ENCODE assay signal across 8 cellular contexts in genomic region chr1:170074250-170075157, GRCh38. TPM values are rescaled to one million over a fixed set of nuclear protein-coding genes. Genes with fewer than 3 reads are reported as not detected.
DNase-seq lines count a peak whose midpoint lies in the region; ATAC-seq and TF ChIP-seq lines count a peak whose summit lies in the region.

Gene KIFAP3 (minus strand): TSS chr1:170074695. CDS start chr1:170074467, 228 bp downstream.

- H3K36me3 Mint-ChIP-seq in activated naive CD8-positive, alpha-beta T cell treated with anti-CD3 and anti-CD28 coated beads for 36 hours, result peaks cover 9% of the 10 kb centered on the region
- no peaks in the 10 kb centered on the region for H3K36me3 Mint-ChIP-seq in glutamatergic neuron (ENCODE audit: unreplicated experiment)
- H3K36me3 Mint-ChIP-seq in osteocyte (ENCODE audit: unreplicated experiment), result peaks cover 14% of the 10 kb centered on the region

- H3K4me1 Mint-ChIP-seq in activated naive CD8-positive, alpha-beta T cell treated with anti-CD3 and anti-CD28 coated beads for 36 hours, result peaks cover 38% of the 10 kb centered on the region
- peaks cover 12% of the 10 kb centered on the region for H3K4me1 Mint-ChIP-seq in glutamatergic neuron (ENCODE audit: low read depth, unreplicated experiment)
- H3K4me1 Mint-ChIP-seq in osteocyte (ENCODE audit: unreplicated experiment), result peaks cover 39% of the 10 kb centered on the region

- H3K4me3 ChIP-seq in thyroid gland (replicated peaks in 1 of 3), result peak within 1 kb of the TSS; percentile 35 to 68 (median 49)

- no peaks in the 10 kb centered on the region for H3K36me3 ChIP-seq in thyroid gland

- peak; percentile 91 for DNase-seq in GM10266 (ENCODE audit: extremely low spot score)
- peak; percentile 97 for DNase-seq in NCI-H1092 treated with DMSO at 0.1 percent for 48 hours (lab: John Stamatoyannopoulos, UW)
- peak; percentile 100 for DNase-seq in SKM-1 treated with dmso at 0.1 percent for 144 hours (lab: John Stamatoyannopoulos, UW; ENCODE audit: unreplicated experiment)
- peak; percentile 96 for DNase-seq in activated naive CD8-positive, alpha-beta T cell treated with anti-CD3 and anti-CD28 coated beads for 36 hours
- DNase-seq in glutamatergic neuron, result peak; percentile 96
- DNase-seq in osteocyte (ENCODE audit: extremely low spot score, unreplicated experiment), result peak; percentile 98
- peak; percentile 97 to 98 for DNase-seq in thyroid gland

- peak within 1 kb of the TSS; percentile 89 for H3K4me3 Mint-ChIP-seq in activated naive CD8-positive, alpha-beta T cell treated with anti-CD3 and anti-CD28 coated beads for 36 hours
- H3K4me3 Mint-ChIP-seq in glutamatergic neuron (ENCODE audit: unreplicated experiment) (peak within 1 kb of the TSS; percentile 99), osteocyte (ENCODE audit: unreplicated experiment) (peak within 1 kb of the TSS; percentile 98)

- peaks cover 9% of the 10 kb centered on the region for H3K9me3 Mint-ChIP-seq in activated naive CD8-positive, alpha-beta T cell treated with anti-CD3 and anti-CD28 coated beads for 36 hours
- H3K9me3 Mint-ChIP-seq in glutamatergic neuron (ENCODE audit: unreplicated experiment) (peaks cover 7% of the 10 kb centered on the region), osteocyte (ENCODE audit: unreplicated experiment) (peaks cover 7% of the 10 kb centered on the region)

- no peaks in the 10 kb centered on the region for H3K27me3 ChIP-seq in thyroid gland

- peak; percentile 98 for ATAC-seq in HG02610 (IDR thresholded peaks at IDR 0.05; ENCODE audit: unreplicated experiment)

- peaks cover 5% of the 10 kb centered on the region in 2 donors for H3K4me1 ChIP-seq in thyroid gland

- peak in 1 of 2 donors; percentile 84 for TF ChIP-seq POLR2A in thyroid gland (IDR thresholded peaks at IDR 0.05)

- TF ChIP-seq CTCF in GM10266 (IDR thresholded peaks at IDR 0.05; ENCODE audit: control insufficient read depth, insufficient read depth, low read depth, missing control alignments) (peak; percentile 65), glutamatergic neuron (IDR thresholded peaks at IDR 0.05; ENCODE audit: partially characterized antibody, unreplicated experiment) (peak; percentile 53), osteocyte (IDR thresholded peaks at IDR 0.05) (peak; percentile 68), thyroid gland (IDR thresholded peaks at IDR 0.05) (peak in 4 of 6 experiments; percentile 41 to 59 (median 46))

- peak within 1 kb of the TSS; percentile 21 to 74 (median 72) for H3K27ac ChIP-seq in thyroid gland

- H3K27me3 Mint-ChIP-seq in activated naive CD8-positive, alpha-beta T cell treated with anti-CD3 and anti-CD28 coated beads for 36 hours, result no peaks in the 10 kb centered on the region
- H3K27me3 Mint-ChIP-seq in glutamatergic neuron (ENCODE audit: unreplicated experiment) (no peaks in the 10 kb centered on the region), osteocyte (ENCODE audit: unreplicated experiment) (no peaks in the 10 kb centered on the region)

- H3K27ac Mint-ChIP-seq in activated naive CD8-positive, alpha-beta T cell treated with anti-CD3 and anti-CD28 coated beads for 36 hours, result peak within 1 kb of the TSS; percentile 83
- H3K27ac Mint-ChIP-seq in glutamatergic neuron (ENCODE audit: unreplicated experiment), result peak within 1 kb of the TSS; percentile 91
- H3K27ac Mint-ChIP-seq in osteocyte (ENCODE audit: unreplicated experiment), result peak within 1 kb of the TSS; percentile 90

- intact Hi-C loops in thyroid gland (cut with DNase I), result no loop called here

- no peaks in the 10 kb centered on the region for H3K9me3 ChIP-seq in thyroid gland

- WGBS in thyroid gland, 2 donors, result 1 to 2% methylated on average over 16 to 27 of the region's 39 CpGs

RNA-seq across cellular contexts. Expression of gene KIFAP3, which starts in this region (rescaled TPM):
- total RNA-seq in activated naive CD8-positive, alpha-beta T cell treated with anti-CD3 and anti-CD28 coated beads for 36 hours, result 10 to 100 TPM; 13.8 to 14.9 TPM
- total RNA-seq in glutamatergic neuron (ENCODE audit: unreplicated experiment) (61.6 TPM), osteocyte (34.1 and 35.1 TPM in 2 replicates), thyroid gland (10 to 100 TPM; 32.7 to 41.0 (median 33.7) TPM)

Comparison
In these comparisons a context has a peak if more than half of its experiments do, and no peak if none do; other contexts are left out.
1. Peak in every context shown above with its lines: DNase-seq, ATAC-seq, H3K4me3 ChIP-seq and H3K27ac ChIP-seq.